Comparison of ENCODE assay signal across 1 cellular context in genomic region chr17:42109086-42109485, GRCh38.
TF ChIP-seq lines count a peak whose summit lies in the region.

No MANE protein-coding gene starts in this region.

TF ChIP-seq in H1, 55 proteins besides CTCF, POLR2A, EP300 and RAD21:
- TF ChIP-seq CHD1 (IDR thresholded peaks at IDR 0.05; ENCODE audit: low read depth, low read length) (no peak), SP2 (IDR thresholded peaks at IDR 0.05; ENCODE audit: low read length) (no peak), HDAC2 (IDR thresholded peaks at IDR 0.05; ENCODE audit: borderline replicate concordance in 1 of 2, low read depth in 2 of 2, low read length in 2 of 2) (no peak)
